ENCODE assay signal across 8 cellular contexts in genomic region chr15:56052389-56053045, GRCh38. TPM values are rescaled to one million over a fixed set of nuclear protein-coding genes. Genes with fewer than 3 reads are reported as not detected.
A peak's percentile ranks its signal among the peaks of the same experiment; 100 is the strongest.
DNase-seq lines count a peak whose midpoint lies in the region; ATAC-seq, FAIRE-seq and TF ChIP-seq lines count a peak whose summit lies in the region.

No MANE protein-coding gene starts in this region.

- dilution Hi-C loops in endothelial cell of umbilical vein (cut with MboI; ENCODE audit: extremely low pct_ligation_motif_present, low sequenced_read_pairs): no loop called here

- H3K9me1 ChIP-seq in endothelial cell of umbilical vein (replicated peaks; ENCODE audit: control insufficient read depth, extremely low read depth, insufficient read depth, low read length): no peaks in the 10 kb centered on the region

- H3K27ac ChIP-seq in AG04450 (ENCODE audit: low read depth, low read length) (no peak overlapping the region), endothelial cell of umbilical vein (ENCODE audit: insufficient read depth, low read depth, low read length) (no peak overlapping the region)
- H3K27ac ChIP-seq in naive thymus-derived CD4-positive, alpha-beta T cell (ENCODE audit: low read depth, low read length): no peak overlapping the region

- H3K9me3 ChIP-seq in AG04450 (ENCODE audit: control insufficient read depth, insufficient read depth, low read length) (no peaks in the 10 kb centered on the region; the same call in 1 of the 2 replicates), endothelial cell of umbilical vein (replicated peaks; ENCODE audit: control insufficient read depth, insufficient read depth, low read length) (no peaks in the 10 kb centered on the region)
- no peaks in the 10 kb centered on the region for H3K9me3 ChIP-seq in naive thymus-derived CD4-positive, alpha-beta T cell (ENCODE audit: control insufficient read depth in 2 of 3, low read length in 3 of 3)

- H3K4me1 Mint-ChIP-seq in naive thymus-derived CD4-positive, alpha-beta T cell: peaks cover 0 to 5% (median 0%) of the 10 kb centered on the region in 7 donors
- peaks cover 3% of the 10 kb centered on the region for H3K4me1 Mint-ChIP-seq in activated CD4-positive, alpha-beta T cell treated with anti-CD3 and anti-CD28 coated beads, Interleukin-2, amount 10 ng/mL, durations not matched to agents 7 days and 5 days

- intact Hi-C loops in endothelial cell of umbilical vein (cut with micrococcal nuclease): loop anchor here (1.0 to 5.0 kb wide), 5 partner anchors 59 to 404 kb away; partner anchors contain the start of gene NEDD4
- intact Hi-C loops in naive thymus-derived CD4-positive, alpha-beta T cell (cut with micrococcal nuclease): loop anchor here (1.0 to 5.0 kb wide), 10 partner anchors 9 to 404 kb away; partner anchors contain the start of gene NEDD4 (in 2 of the 2)

- no peak overlapping the region for H2AFZ ChIP-seq in endothelial cell of umbilical vein (ENCODE audit: low read depth, low read length)

- peak; percentile 67 for ATAC-seq in HG03469 (IDR thresholded peaks at IDR 0.05; ENCODE audit: unreplicated experiment)
- ATAC-seq in naive thymus-derived CD4-positive, alpha-beta T cell: peak; percentile 71

- no peak for DNase-seq in AG04450 (ENCODE audit: low read depth, low spot score)
- peak; percentile 53 for DNase-seq in GM10248 (ENCODE audit: extremely low spot score)
- peak; percentile 35 for DNase-seq in RPMI8226
- peak; percentile 56 for DNase-seq in endothelial cell of umbilical vein (ENCODE audit: low read depth, low spot score)
- DNase-seq in naive thymus-derived CD4-positive, alpha-beta T cell: peak in 7 of 9 donors; percentile 14 to 66 (median 55)
- DNase-seq in stimulated activated CD4-positive, alpha-beta T cell treated with anti-CD3 and anti-CD28 coated beads, Interleukin-2, amount 100 ng/mL, for 48 hours: no peak
- DNase-seq in activated CD4-positive, alpha-beta T cell treated with anti-CD3 and anti-CD28 coated beads, Interleukin-2, amount 10 ng/mL, durations not matched to agents 7 days and 5 days: no peak

- H3K27me3 ChIP-seq in AG04450 (ENCODE audit: control insufficient read depth, insufficient read depth, low read length): no peaks in the 10 kb centered on the region
- H3K27me3 ChIP-seq in endothelial cell of umbilical vein (ENCODE audit: control insufficient read depth in 2 of 2, insufficient read depth in 2 of 2, low read length in 2 of 2): no peaks in the 10 kb centered on the region
- no peaks in the 10 kb centered on the region for H3K27me3 ChIP-seq in naive thymus-derived CD4-positive, alpha-beta T cell (ENCODE audit: control insufficient read depth in 2 of 2, insufficient read depth in 2 of 2, low read length in 2 of 2)

- no TSS peak for BruUV-seq in endothelial cell of umbilical vein (replicated peaks; lab: Mats Ljungman, UMichigan)

- H3K4me2 ChIP-seq in endothelial cell of umbilical vein (ENCODE audit: insufficient read depth, low read length): no peak overlapping the region

- H3K4me3 Mint-ChIP-seq in naive thymus-derived CD4-positive, alpha-beta T cell: no peak overlapping the region
- no peak overlapping the region for H3K4me3 Mint-ChIP-seq in activated CD4-positive, alpha-beta T cell treated with anti-CD3 and anti-CD28 coated beads, Interleukin-2, amount 10 ng/mL, durations not matched to agents 7 days and 5 days

- CTCF ChIA-PET in AG04450 (lab: Charles Lee) (interaction anchor here (0.7 to 2.6 kb wide), 19 partner anchors 9 to 405 kb away, joined by 3 to 25 read pairs (median 4); partner anchors contain the start of gene NEDD4), GM10248 (lab: Yijun Ruan, JAX) (interaction anchor here (0.7 to 2.0 kb wide), 11 partner anchors 11 to 403 kb away, joined by 3 to 8 read pairs (median 4); no protein-coding TSS in a partner anchor), endothelial cell of umbilical vein (lab: Charles Lee) (interaction anchor here (0.7 to 4.0 kb wide), 26 partner anchors 9 to 406 kb away, joined by 3 to 45 read pairs (median 4); partner anchors contain the start of gene NEDD4)
- CTCF ChIA-PET in naive thymus-derived CD4-positive, alpha-beta T cell (lab: Charles Lee): interaction anchor here (0.8 to 1.8 kb wide), 9 partner anchors 9 to 406 kb away, joined by 3 to 6 read pairs (median 4); no protein-coding TSS in a partner anchor
- CTCF ChIA-PET in activated CD4-positive, alpha-beta T cell treated with anti-CD3 and anti-CD28 coated beads, Interleukin-2, amount 10 ng/mL, durations not matched to agents 7 days and 5 days (lab: Charles Lee): interaction anchor here (2.1 kb wide), 1 partner anchor 10 kb away, joined by 6 read pairs; no protein-coding TSS in a partner anchor

- POLR2A ChIA-PET in AG04450 (lab: Yijun Ruan, JAX): no interaction called here
- POLR2A ChIA-PET in GM10248 (lab: Yijun Ruan, JAX): no interaction called here
- POLR2A ChIA-PET in endothelial cell of umbilical vein (lab: Charles Lee): no interaction called here
- POLR2A ChIA-PET in naive thymus-derived CD4-positive, alpha-beta T cell (lab: Charles Lee): no interaction called here
- POLR2A ChIA-PET in activated CD4-positive, alpha-beta T cell treated with anti-CD3 and anti-CD28 coated beads, Interleukin-2, amount 10 ng/mL, durations not matched to agents 7 days and 5 days (lab: Charles Lee): no interaction called here

- H3K36me3 Mint-ChIP-seq in naive thymus-derived CD4-positive, alpha-beta T cell: no peaks in the 10 kb centered on the region
- no peaks in the 10 kb centered on the region for H3K36me3 Mint-ChIP-seq in activated CD4-positive, alpha-beta T cell treated with anti-CD3 and anti-CD28 coated beads, Interleukin-2, amount 10 ng/mL, durations not matched to agents 7 days and 5 days (ENCODE audit: low read depth)

- TF ChIP-seq POLR2A in endothelial cell of umbilical vein (IDR thresholded peaks at IDR 0.05; ENCODE audit: low read depth, low read length): no peak

- peaks cover 0 to under 1% (median 0%) of the 10 kb centered on the region in 11 donors for H3K9me3 Mint-ChIP-seq in naive thymus-derived CD4-positive, alpha-beta T cell
- H3K9me3 Mint-ChIP-seq in activated CD4-positive, alpha-beta T cell treated with anti-CD3 and anti-CD28 coated beads, Interleukin-2, amount 10 ng/mL, durations not matched to agents 7 days and 5 days: no peaks in the 10 kb centered on the region

- H3K27ac Mint-ChIP-seq in naive thymus-derived CD4-positive, alpha-beta T cell: no peak overlapping the region
- H3K27ac Mint-ChIP-seq in activated CD4-positive, alpha-beta T cell treated with anti-CD3 and anti-CD28 coated beads, Interleukin-2, amount 10 ng/mL, durations not matched to agents 7 days and 5 days: no peak overlapping the region

- peak; percentile 77 for TF ChIP-seq CTCF in AG04450 (IDR thresholded peaks at IDR 0.05; ENCODE audit: low read depth, low read length)
- peak; percentile 52 for TF ChIP-seq CTCF in GM10248 (IDR thresholded peaks at IDR 0.05; ENCODE audit: control extremely low read depth, extremely low read depth, low read depth, missing control alignments)
- TF ChIP-seq CTCF in endothelial cell of umbilical vein (IDR thresholded peaks at IDR 0.05; ENCODE audit: extremely low read depth in 1 of 2, insufficient read depth in 1 of 2, low read depth in 1 of 2, low read length in 2 of 2): peak; percentile 40 to 60

- H3K4me1 ChIP-seq in endothelial cell of umbilical vein (ENCODE audit: control insufficient read depth, extremely low read depth, insufficient read depth, low read length): peaks cover 3% of the 10 kb centered on the region
- H3K4me1 ChIP-seq in naive thymus-derived CD4-positive, alpha-beta T cell (ENCODE audit: control insufficient read depth in 2 of 2, insufficient read depth in 2 of 2, low read length in 2 of 2): no peaks in the 10 kb centered on the region

- H3K9ac ChIP-seq in endothelial cell of umbilical vein (replicated peaks; ENCODE audit: extremely low read depth, insufficient read depth, low read length): no peak overlapping the region

- no peaks in the 10 kb centered on the region for H4K20me1 ChIP-seq in endothelial cell of umbilical vein (replicated peaks; ENCODE audit: control insufficient read depth, extremely low read depth, insufficient read depth, low read length)

- H3K4me3 ChIP-seq in AG04450 (ENCODE audit: low read depth, low read length) (no peak overlapping the region), endothelial cell of umbilical vein (replicated peaks in 1 of 3; ENCODE audit: insufficient read depth in 1 of 3, low read depth in 1 of 3, low read length in 3 of 3) (no peak overlapping the region)
- no peak overlapping the region for H3K4me3 ChIP-seq in naive thymus-derived CD4-positive, alpha-beta T cell (ENCODE audit: low read length)

- no peaks in the 10 kb centered on the region for H3K79me2 ChIP-seq in endothelial cell of umbilical vein (ENCODE audit: control insufficient read depth, insufficient read depth, low read length)

- FAIRE-seq in endothelial cell of umbilical vein (lab: Jason Lieb, UNC): peak; percentile 83

- H3K27me3 Mint-ChIP-seq in naive thymus-derived CD4-positive, alpha-beta T cell: no peaks in the 10 kb centered on the region
- H3K27me3 Mint-ChIP-seq in activated CD4-positive, alpha-beta T cell treated with anti-CD3 and anti-CD28 coated beads, Interleukin-2, amount 10 ng/mL, durations not matched to agents 7 days and 5 days: no peaks in the 10 kb centered on the region

- H3K36me3 ChIP-seq in endothelial cell of umbilical vein (ENCODE audit: control insufficient read depth in 2 of 2, extremely low read depth in 1 of 2, insufficient read depth in 2 of 2, low read length in 2 of 2): no peaks in the 10 kb centered on the region
- no peaks in the 10 kb centered on the region for H3K36me3 ChIP-seq in naive thymus-derived CD4-positive, alpha-beta T cell (ENCODE audit: control insufficient read depth in 2 of 3, insufficient read depth in 3 of 3, low read length in 3 of 3)

TF ChIP-seq in endothelial cell of umbilical vein, 7 proteins besides CTCF, POLR2A, EP300 and RAD21 (continues in another document):
- TF ChIP-seq MYC (IDR thresholded peaks at IDR 0.05; ENCODE audit: low read depth, low read length): no peak

RNA-seq across cellular contexts. Expression of gene NEDD4, which starts 59.1 kb away (rescaled TPM):
- 41.7 and 57.8 TPM in 2 replicates for polyA plus RNA-seq in AG04450 (2011; rRNA removed)
- polyA minus RNA-seq in AG04450 (2011; rRNA and poly(A)+ RNA removed): 40.0 and 65.7 TPM in 2 replicates
- total RNA-seq in endothelial cell of umbilical vein: 34.2 and 39.0 TPM in 2 replicates
- 8.9 and 9.2 TPM in 2 replicates for polyA plus RNA-seq in endothelial cell of umbilical vein
- polyA plus RNA-seq in endothelial cell of umbilical vein (2011; cell fraction: cytosol; rRNA removed): 13.7 and 14.9 TPM in 2 replicates
- 26.5 and 28.7 TPM in 2 replicates for polyA plus RNA-seq in endothelial cell of umbilical vein (2011; cell fraction: nucleus; rRNA removed)
- polyA plus RNA-seq in endothelial cell of umbilical vein (2012): 14.5 and 17.7 TPM in 2 replicates
- 25.2 and 26.3 TPM in 2 replicates for polyA minus RNA-seq in endothelial cell of umbilical vein
- polyA minus RNA-seq in endothelial cell of umbilical vein (2011; cell fraction: cytosol; rRNA and poly(A)+ RNA removed): 19.3 TPM
- polyA minus RNA-seq in endothelial cell of umbilical vein (2011; cell fraction: nucleus; rRNA and poly(A)+ RNA removed): 48.2 and 54.0 TPM in 2 replicates
- total RNA-seq in naive thymus-derived CD4-positive, alpha-beta T cell: 10 to 100 TPM in 1 of 5 experiments, 1 to 10 TPM in 4; 3.3 to 15.1 (median 5.4) TPM
- polyA plus RNA-seq in naive thymus-derived CD4-positive, alpha-beta T cell: 1 to 10 TPM; 1.1 to 3.4 TPM
- total RNA-seq in activated CD4-positive, alpha-beta T cell treated with anti-CD3 and anti-CD28 coated beads, Interleukin-2, amount 10 ng/mL, durations not matched to agents 7 days and 5 days: 10 to 100 TPM in 1 of 2 experiments, 1 to 10 TPM in 1; 8.7 to 11.1 TPM

Comparison
In these comparisons a context has a peak if more than half of its experiments do, and no peak if none do; other contexts are left out.
1. DNase-seq: peak in GM10248 (single experiment), RPMI8226 (single experiment), endothelial cell of umbilical vein (single experiment) and naive thymus-derived CD4-positive, alpha-beta T cell (7 of 9); none in AG04450 (single experiment), stimulated activated CD4-positive, alpha-beta T cell treated with anti-CD3 and anti-CD28 coated beads, Interleukin-2, amount 100 ng/mL, for 48 hours (0 of 2) and activated CD4-positive, alpha-beta T cell treated with anti-CD3 and anti-CD28 coated beads, Interleukin-2, amount 10 ng/mL, durations not matched to agents 7 days and 5 days (single experiment).
2. Peak in every context shown above with its lines, with median percentiles within 50 percentile points of each other: CTCF ChIP-seq.